Comparison of ENCODE assay signal across 1 cellular context in the genomic region with DNA sequence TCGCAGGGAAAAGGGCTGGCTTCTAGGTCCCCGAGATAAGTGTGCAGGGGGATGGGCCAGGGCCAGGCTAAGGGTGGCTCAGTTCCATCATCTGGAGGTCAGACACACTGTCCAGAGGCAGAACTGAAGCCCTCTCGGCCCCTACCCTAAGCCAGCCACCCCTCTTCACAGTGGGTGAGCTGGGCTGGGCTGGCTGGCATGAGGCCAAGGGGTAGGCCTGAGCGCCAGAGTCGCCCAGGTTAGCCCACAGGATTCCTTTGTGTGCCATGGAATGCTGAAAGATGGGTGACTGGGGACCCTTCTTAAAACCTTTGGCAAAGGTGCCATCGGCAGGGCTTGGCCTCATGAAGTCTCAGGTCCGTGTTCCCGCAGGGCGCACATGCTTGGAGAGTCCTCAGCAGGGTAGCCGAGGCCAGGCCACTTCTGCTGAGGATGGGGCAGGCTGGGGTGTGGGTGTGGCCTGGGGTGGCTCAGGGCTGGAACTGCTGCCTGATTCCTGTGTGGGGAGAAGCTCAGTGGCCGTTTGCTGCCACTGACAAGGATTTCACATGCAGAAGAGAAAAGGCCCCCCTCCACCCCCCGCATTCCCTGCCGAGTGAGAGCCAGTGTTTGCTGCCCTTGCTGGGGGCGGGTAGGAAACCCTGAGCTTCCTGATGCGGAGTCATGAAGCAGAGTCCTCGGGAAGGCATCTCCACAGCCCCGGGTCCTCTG.
TF ChIP-seq lines count a peak whose summit lies in the region.

No MANE protein-coding gene starts in this region.

TF ChIP-seq in GM23338, 12 proteins besides CTCF, POLR2A, EP300 and RAD21 (continued from another document):
- TF ChIP-seq, protein P1, sequence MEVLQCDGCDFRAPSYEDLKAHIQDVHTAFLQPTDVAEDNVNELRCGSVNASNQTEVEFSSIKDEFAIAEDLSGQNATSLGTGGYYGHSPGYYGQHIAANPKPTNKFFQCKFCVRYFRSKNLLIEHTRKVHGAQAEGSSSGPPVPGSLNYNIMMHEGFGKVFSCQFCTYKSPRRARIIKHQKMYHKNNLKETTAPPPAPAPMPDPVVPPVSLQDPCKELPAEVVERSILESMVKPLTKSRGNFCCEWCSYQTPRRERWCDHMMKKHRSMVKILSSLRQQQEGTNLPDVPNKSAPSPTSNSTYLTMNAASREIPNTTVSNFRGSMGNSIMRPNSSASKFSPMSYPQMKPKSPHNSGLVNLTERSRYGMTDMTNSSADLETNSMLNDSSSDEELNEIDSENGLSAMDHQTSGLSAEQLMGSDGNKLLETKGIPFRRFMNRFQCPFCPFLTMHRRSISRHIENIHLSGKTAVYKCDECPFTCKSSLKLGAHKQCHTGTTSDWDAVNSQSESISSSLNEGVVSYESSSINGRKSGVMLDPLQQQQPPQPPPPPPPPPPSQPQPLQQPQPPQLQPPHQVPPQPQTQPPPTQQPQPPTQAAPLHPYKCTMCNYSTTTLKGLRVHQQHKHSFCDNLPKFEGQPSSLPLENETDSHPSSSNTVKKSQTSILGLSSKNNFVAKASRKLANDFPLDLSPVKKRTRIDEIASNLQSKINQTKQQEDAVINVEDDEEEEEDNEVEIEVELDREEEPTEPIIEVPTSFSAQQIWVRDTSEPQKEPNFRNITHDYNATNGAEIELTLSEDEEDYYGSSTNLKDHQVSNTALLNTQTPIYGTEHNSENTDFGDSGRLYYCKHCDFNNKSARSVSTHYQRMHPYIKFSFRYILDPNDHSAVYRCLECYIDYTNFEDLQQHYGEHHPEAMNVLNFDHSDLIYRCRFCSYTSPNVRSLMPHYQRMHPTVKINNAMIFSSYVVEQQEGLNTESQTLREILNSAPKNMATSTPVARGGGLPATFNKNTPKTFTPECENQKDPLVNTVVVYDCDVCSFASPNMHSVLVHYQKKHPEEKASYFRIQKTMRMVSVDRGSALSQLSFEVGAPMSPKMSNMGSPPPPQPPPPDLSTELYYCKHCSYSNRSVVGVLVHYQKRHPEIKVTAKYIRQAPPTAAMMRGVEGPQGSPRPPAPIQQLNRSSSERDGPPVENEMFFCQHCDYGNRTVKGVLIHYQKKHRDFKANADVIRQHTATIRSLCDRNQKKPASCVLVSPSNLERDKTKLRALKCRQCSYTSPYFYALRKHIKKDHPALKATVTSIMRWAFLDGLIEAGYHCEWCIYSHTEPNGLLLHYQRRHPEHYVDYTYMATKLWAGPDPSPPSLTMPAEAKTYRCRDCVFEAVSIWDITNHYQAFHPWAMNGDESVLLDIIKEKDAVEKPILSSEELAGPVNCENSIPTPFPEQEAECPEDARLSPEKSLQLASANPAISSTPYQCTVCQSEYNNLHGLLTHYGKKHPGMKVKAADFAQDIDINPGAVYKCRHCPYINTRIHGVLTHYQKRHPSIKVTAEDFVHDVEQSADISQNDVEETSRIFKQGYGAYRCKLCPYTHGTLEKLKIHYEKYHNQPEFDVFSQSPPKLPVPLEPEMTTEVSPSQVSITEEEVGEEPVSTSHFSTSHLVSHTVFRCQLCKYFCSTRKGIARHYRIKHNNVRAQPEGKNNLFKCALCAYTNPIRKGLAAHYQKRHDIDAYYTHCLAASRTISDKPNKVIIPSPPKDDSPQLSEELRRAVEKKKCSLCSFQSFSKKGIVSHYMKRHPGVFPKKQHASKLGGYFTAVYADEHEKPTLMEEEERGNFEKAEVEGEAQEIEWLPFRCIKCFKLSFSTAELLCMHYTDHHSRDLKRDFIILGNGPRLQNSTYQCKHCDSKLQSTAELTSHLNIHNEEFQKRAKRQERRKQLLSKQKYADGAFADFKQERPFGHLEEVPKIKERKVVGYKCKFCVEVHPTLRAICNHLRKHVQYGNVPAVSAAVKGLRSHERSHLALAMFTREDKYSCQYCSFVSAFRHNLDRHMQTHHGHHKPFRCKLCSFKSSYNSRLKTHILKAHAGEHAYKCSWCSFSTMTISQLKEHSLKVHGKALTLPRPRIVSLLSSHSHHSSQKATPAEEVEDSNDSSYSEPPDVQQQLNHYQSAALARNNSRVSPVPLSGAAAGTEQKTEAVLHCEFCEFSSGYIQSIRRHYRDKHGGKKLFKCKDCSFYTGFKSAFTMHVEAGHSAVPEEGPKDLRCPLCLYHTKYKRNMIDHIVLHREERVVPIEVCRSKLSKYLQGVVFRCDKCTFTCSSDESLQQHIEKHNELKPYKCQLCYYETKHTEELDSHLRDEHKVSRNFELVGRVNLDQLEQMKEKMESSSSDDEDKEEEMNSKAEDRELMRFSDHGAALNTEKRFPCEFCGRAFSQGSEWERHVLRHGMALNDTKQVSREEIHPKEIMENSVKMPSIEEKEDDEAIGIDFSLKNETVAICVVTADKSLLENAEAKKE (CRISPR knock-in tag; IDR thresholded peaks at IDR 0.05): no peak
- TF ChIP-seq, protein P2, sequence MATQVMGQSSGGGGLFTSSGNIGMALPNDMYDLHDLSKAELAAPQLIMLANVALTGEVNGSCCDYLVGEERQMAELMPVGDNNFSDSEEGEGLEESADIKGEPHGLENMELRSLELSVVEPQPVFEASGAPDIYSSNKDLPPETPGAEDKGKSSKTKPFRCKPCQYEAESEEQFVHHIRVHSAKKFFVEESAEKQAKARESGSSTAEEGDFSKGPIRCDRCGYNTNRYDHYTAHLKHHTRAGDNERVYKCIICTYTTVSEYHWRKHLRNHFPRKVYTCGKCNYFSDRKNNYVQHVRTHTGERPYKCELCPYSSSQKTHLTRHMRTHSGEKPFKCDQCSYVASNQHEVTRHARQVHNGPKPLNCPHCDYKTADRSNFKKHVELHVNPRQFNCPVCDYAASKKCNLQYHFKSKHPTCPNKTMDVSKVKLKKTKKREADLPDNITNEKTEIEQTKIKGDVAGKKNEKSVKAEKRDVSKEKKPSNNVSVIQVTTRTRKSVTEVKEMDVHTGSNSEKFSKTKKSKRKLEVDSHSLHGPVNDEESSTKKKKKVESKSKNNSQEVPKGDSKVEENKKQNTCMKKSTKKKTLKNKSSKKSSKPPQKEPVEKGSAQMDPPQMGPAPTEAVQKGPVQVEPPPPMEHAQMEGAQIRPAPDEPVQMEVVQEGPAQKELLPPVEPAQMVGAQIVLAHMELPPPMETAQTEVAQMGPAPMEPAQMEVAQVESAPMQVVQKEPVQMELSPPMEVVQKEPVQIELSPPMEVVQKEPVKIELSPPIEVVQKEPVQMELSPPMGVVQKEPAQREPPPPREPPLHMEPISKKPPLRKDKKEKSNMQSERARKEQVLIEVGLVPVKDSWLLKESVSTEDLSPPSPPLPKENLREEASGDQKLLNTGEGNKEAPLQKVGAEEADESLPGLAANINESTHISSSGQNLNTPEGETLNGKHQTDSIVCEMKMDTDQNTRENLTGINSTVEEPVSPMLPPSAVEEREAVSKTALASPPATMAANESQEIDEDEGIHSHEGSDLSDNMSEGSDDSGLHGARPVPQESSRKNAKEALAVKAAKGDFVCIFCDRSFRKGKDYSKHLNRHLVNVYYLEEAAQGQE (IDR thresholded peaks at IDR 0.05; ENCODE audit: unreplicated experiment): no peak
- TF ChIP-seq ZNF331 (CRISPR knock-in tag; IDR thresholded peaks at IDR 0.05; ENCODE audit: low read depth): no peak
- TF ChIP-seq, protein P3, sequence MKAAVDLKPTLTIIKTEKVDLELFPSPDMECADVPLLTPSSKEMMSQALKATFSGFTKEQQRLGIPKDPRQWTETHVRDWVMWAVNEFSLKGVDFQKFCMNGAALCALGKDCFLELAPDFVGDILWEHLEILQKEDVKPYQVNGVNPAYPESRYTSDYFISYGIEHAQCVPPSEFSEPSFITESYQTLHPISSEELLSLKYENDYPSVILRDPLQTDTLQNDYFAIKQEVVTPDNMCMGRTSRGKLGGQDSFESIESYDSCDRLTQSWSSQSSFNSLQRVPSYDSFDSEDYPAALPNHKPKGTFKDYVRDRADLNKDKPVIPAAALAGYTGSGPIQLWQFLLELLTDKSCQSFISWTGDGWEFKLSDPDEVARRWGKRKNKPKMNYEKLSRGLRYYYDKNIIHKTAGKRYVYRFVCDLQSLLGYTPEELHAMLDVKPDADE (IDR thresholded peaks at IDR 0.05): no peak
- TF ChIP-seq CREB1 (CRISPR knock-in tag; IDR thresholded peaks at IDR 0.05; ENCODE audit: low read depth): no peak
- no peak for TF ChIP-seq JUNB (IDR thresholded peaks at IDR 0.05; ENCODE audit: unreplicated experiment)
- TF ChIP-seq ZNF114 (CRISPR knock-in tag; IDR thresholded peaks at IDR 0.05): no peak
- no peak for TF ChIP-seq STAT1 (IDR thresholded peaks at IDR 0.05; ENCODE audit: unreplicated experiment)
TF ChIP-seq in GM23338: peak in this region for 0.
